Comparison of ENCODE assay signal across 1 cellular context in genomic region chr17:38750312-38751121, GRCh38.
TF ChIP-seq lines count a peak whose summit lies in the region.

No MANE protein-coding gene starts in this region.

TF ChIP-seq in GM12878, 131 proteins besides CTCF, POLR2A, EP300 and RAD21:
- TF ChIP-seq IRF5 (IDR thresholded peaks at IDR 0.05; ENCODE audit: borderline replicate concordance) (no peak), BMI1 (IDR thresholded peaks at IDR 0.05; ENCODE audit: borderline replicate concordance) (no peak), EGR1 (IDR thresholded peaks at IDR 0.05; ENCODE audit: borderline replicate concordance in 1 of 2, low read depth in 2 of 2, low read length in 2 of 2) (no peak), YY1 (IDR thresholded peaks at IDR 0.05; ENCODE audit: low read depth, low read length) (peak; percentile 57; the same call in 1 of the 2 replicates), NKRF (conservative IDR thresholded peaks at IDR 0.05) (0 out of 2 replicates have a peak, but pooled peaks have one; percentile 35), CEBPZ (IDR thresholded peaks at IDR 0.05; ENCODE audit: low read depth, low read length) (no peak), CBX5 (IDR thresholded peaks at IDR 0.05; ENCODE audit: low read depth) (no peak)
